Comparison of ENCODE assay signal across 15 cellular contexts in the genomic region with DNA sequence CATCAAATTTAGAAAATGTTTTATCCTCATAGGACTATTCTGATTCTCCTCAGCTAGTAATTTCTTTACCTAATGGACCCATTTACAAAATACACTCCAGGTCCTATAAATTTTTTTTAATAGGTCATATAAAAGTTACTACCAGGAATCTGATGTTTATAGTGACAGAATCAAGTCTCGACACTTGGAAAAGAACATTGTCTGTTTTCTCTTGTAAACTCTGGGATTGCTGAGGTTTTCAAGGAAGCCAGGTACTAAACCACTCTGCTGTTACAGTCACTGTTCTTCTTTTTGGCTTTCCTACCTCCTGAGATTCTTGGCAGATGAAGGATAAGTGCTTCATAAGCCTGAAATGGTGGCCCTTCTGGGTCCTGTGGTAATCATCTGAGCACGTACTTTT.
DNase-seq lines count a peak whose midpoint lies in the region; ATAC-seq, FAIRE-seq and TF ChIP-seq lines count a peak whose summit lies in the region.
"Had no signal": no experiment of that assay in that cellular context is flagged by ENCODE, and none has a peak within 500 bp of the region (broad histone marks: within the 10 kb centered on the region; RNA-seq: fewer than 3 reads in every experiment).

No MANE protein-coding gene starts in this region.

- peak overlapping the region; percentile 21 for H3K27ac Mint-ChIP-seq in nephron progenitor cell
- H3K27ac Mint-ChIP-seq: CD4-positive, CD25-positive, alpha-beta regulatory T cell had no signal

- TF ChIP-seq CTCF in D721Med (IDR thresholded peaks at IDR 0.05; ENCODE audit: insufficient read depth, missing control alignments) (no peak), LNCaP clone FGC (IDR thresholded peaks at IDR 0.05; ENCODE audit: control insufficient read depth, extremely low read depth, insufficient read depth) (no peak), nephron progenitor cell (IDR thresholded peaks at IDR 0.05) (no peak)

- no peak for DNase-seq in D721Med (ENCODE audit: insufficient read length, low spot score)
- peak; percentile 74 for DNase-seq in LNCaP clone FGC (ENCODE audit: low read depth)
- peak; percentile 38 for DNase-seq in NCI-H82 treated with DMSO at 0.1 percent for 48 hours (lab: John Stamatoyannopoulos, UW; ENCODE audit: unreplicated experiment)
- no peak for DNase-seq in nephron progenitor cell
- DNase-seq in caudate nucleus (lab: John Stamatoyannopoulos, UW), result no peak
- DNase-seq in NCI-H1105 treated with DMSO at 0.1 percent for 48 hours (lab: John Stamatoyannopoulos, UW), result no peak
- DNase-seq: ACHN; CD4-positive, CD25-positive, alpha-beta regulatory T cell; DMS 273 treated with DMSO at 0.1 percent for 48 hours; GM23248 had no signal

- FAIRE-seq in D721Med (lab: Jason Lieb, UNC), result peak; percentile 46
- FAIRE-seq: GM18507, H54 had no signal

- peaks cover 36% of the 10 kb centered on the region for H3K4me1 Mint-ChIP-seq in nephron progenitor cell
- H3K4me1 Mint-ChIP-seq: CD4-positive, CD25-positive, alpha-beta regulatory T cell had no signal

- H3K4me3 ChIP-seq in LNCaP clone FGC (ENCODE audit: low read depth, low read length), result no peak overlapping the region
- H3K4me3 ChIP-seq: BLaER1 treated with 17β-estradiol and CSF1 and Interleukin-3, amounts not matched to agents 10 nM and 100 nM; GM23248 had no signal

- peaks cover 23% of the 10 kb centered on the region for H3K9me3 Mint-ChIP-seq in nephron progenitor cell

- ATAC-seq in GM21717 (IDR thresholded peaks at IDR 0.05; ENCODE audit: unreplicated experiment), result no peak
- ATAC-seq: HCT116 had no signal

- H3K36me3 Mint-ChIP-seq in nephron progenitor cell (ENCODE audit: low read depth), result peaks cover 27% of the 10 kb centered on the region
- H3K36me3 Mint-ChIP-seq: CD4-positive, CD25-positive, alpha-beta regulatory T cell had no signal

- H3K27me3 Mint-ChIP-seq in nephron progenitor cell (ENCODE audit: low read depth, poor library complexity), result no peaks in the 10 kb centered on the region

- no peak overlapping the region for H3K27ac ChIP-seq in caudate nucleus (ENCODE audit: low read depth, low read length)
- H3K27ac ChIP-seq: BLaER1 treated with 17β-estradiol and CSF1 and Interleukin-3, amounts not matched to agents 10 nM and 100 nM; GM23248 had no signal

- H3K4me3 Mint-ChIP-seq in nephron progenitor cell, result no peak overlapping the region
- H3K4me3 Mint-ChIP-seq: CD4-positive, CD25-positive, alpha-beta regulatory T cell had no signal

Comparison
In these comparisons a context has a peak if more than half of its experiments do, and no peak if none do; other contexts are left out.
1. DNase-seq: peak in LNCaP clone FGC (single experiment) and NCI-H82 treated with DMSO at 0.1 percent for 48 hours (single experiment); none in D721Med (single experiment), nephron progenitor cell (single experiment), caudate nucleus (0 of 61) and NCI-H1105 treated with DMSO at 0.1 percent for 48 hours (single experiment).